1 cellular context compared by ENCODE assay signal in the genomic region with DNA sequence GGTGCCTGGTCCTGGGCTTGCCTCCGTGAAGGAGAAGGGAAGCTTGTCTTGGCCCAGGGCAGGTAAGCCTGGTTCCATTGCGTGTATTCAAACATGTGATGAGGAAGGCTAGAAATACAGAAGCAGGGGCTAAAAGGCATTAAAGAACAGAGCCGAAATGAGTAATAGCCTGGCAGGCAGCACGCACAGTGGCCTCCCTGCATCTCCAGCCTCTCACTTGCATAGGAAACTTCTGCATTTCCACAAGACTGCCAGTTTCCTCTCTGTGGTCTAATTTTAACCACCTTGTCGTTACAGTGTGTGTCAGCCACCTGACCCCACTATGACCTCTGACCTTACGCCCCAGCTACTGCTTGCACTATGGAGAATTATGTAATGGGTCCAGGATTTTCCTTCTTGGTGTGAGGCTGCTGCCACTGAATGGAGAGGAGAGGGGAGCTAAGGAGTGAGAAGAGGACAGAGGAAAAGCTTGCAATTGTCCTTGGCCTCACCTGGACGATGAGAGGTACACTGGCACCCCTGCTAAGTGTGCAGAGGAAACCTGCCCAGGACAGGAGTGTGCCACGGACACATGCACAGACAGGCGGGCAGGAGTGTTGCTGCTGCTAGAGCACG.
TF ChIP-seq lines count a peak whose summit lies in the region.

No MANE protein-coding gene starts in this region.

TF ChIP-seq in IMR-90, 13 proteins besides CTCF, POLR2A, EP300 and RAD21:
- TF ChIP-seq BHLHE40 (IDR thresholded peaks at IDR 0.05; ENCODE audit: low read depth, low read length): no peak
- TF ChIP-seq NFE2L2 (IDR thresholded peaks at IDR 0.05; ENCODE audit: low read depth, low read length): no peak
- TF ChIP-seq RCOR1 (IDR thresholded peaks at IDR 0.05; ENCODE audit: insufficient replicate concordance, low read length): no peak
- TF ChIP-seq CHD1 (IDR thresholded peaks at IDR 0.05; ENCODE audit: low read depth, low read length): no peak
- no peak for TF ChIP-seq CEBPB (IDR thresholded peaks at IDR 0.05; ENCODE audit: low read depth, low read length)
- no peak for TF ChIP-seq MAZ (IDR thresholded peaks at IDR 0.05; ENCODE audit: borderline replicate concordance, low read depth, low read length)
- no peak for TF ChIP-seq FOS (IDR thresholded peaks at IDR 0.05; ENCODE audit: low read depth, low read length)
- TF ChIP-seq RFX5 (IDR thresholded peaks at IDR 0.05; ENCODE audit: low read depth, low read length): no peak
- TF ChIP-seq MXI1 (IDR thresholded peaks at IDR 0.05; ENCODE audit: borderline replicate concordance, low read depth, low read length): no peak
- TF ChIP-seq, protein P1, sequence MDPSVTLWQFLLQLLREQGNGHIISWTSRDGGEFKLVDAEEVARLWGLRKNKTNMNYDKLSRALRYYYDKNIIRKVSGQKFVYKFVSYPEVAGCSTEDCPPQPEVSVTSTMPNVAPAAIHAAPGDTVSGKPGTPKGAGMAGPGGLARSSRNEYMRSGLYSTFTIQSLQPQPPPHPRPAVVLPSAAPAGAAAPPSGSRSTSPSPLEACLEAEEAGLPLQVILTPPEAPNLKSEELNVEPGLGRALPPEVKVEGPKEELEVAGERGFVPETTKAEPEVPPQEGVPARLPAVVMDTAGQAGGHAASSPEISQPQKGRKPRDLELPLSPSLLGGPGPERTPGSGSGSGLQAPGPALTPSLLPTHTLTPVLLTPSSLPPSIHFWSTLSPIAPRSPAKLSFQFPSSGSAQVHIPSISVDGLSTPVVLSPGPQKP (IDR thresholded peaks at IDR 0.05; ENCODE audit: borderline replicate concordance, low read depth, low read length): no peak
- TF ChIP-seq SMC3 (IDR thresholded peaks at IDR 0.05; ENCODE audit: low read depth, low read length): no peak
- TF ChIP-seq MAFK (IDR thresholded peaks at IDR 0.05; ENCODE audit: low read depth, low read length): no peak
- TF ChIP-seq, protein P2, sequence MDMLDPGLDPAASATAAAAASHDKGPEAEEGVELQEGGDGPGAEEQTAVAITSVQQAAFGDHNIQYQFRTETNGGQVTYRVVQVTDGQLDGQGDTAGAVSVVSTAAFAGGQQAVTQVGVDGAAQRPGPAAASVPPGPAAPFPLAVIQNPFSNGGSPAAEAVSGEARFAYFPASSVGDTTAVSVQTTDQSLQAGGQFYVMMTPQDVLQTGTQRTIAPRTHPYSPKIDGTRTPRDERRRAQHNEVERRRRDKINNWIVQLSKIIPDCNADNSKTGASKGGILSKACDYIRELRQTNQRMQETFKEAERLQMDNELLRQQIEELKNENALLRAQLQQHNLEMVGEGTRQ (IDR thresholded peaks at IDR 0.05; ENCODE audit: low read depth, low read length): no peak
